26 cellular contexts compared by ENCODE assay signal in genomic region chr7:157794764-157795101, GRCh38.
"Had no signal": no experiment of that assay in that cellular context is flagged by ENCODE, and none has a peak within 500 bp of the region (broad histone marks: within the 10 kb centered on the region; RNA-seq: fewer than 3 reads in every experiment).

No MANE protein-coding gene starts in this region.

- H3K4me3 ChIP-seq: ascending aorta, body of pancreas had no signal

- H3K27ac Mint-ChIP-seq: activated B cell treated with CpG ODN at 0.5 μM for 24 hours; activated CD4-positive, alpha-beta T cell treated with anti-CD3 and anti-CD28 coated beads, Interleukin-2, amount 10 ng/mL, durations not matched to agents 24 days and 14 days; activated CD8-positive, alpha-beta memory T cell treated with anti-CD3 and anti-CD28 coated beads, Interleukin-2, amount 10 ng/mL, durations not matched to agents 7 days and 5 days; activated naive CD4-positive, alpha-beta T cell treated with anti-CD3 and anti-CD28 coated beads, Interleukin-2, amount 50 U/mL, for 24 hours; activated T-cell treated with anti-CD3 and anti-CD28 coated beads, Interleukin-2, amount 50 U/mL, for 24 hours; activated T-helper 1 cell treated with anti-CD3 and anti-CD28 coated beads, Interleukin-12 subunit alpha, Interleukin-12 subunit beta, Interleukin-2, Interleukin-4 antibody, amounts not matched to agents 30 ng/mL and 10 ng/mL and 1 ng/mL, durations not matched to agents 14 hours and 24 hours and 36 hours; T-helper 1 cell treated with Interleukin-12 subunit alpha and Interleukin-12 subunit beta and Interleukin-4 antibody, amounts not matched to agents 30 μg/mL and 1 μg/mL, for 36 hours had no signal

- DNase-seq: activated B cell treated with CpG ODN at 0.5 μM for 24 hours; activated CD4-positive, alpha-beta T cell treated with anti-CD3 and anti-CD28 coated beads for 1 hour; activated CD4-positive, alpha-beta T cell treated with anti-CD3 and anti-CD28 coated beads, Interleukin-2, amount 10 ng/mL, durations not matched to agents 24 days and 14 days; activated CD4-positive, alpha-beta T cell treated with anti-CD3 and anti-CD28 coated beads, Interleukin-2, amount 50 U/mL, for 48 hours; activated CD8-positive, alpha-beta memory T cell treated with anti-CD3 and anti-CD28 coated beads, Interleukin-2, amount 10 ng/mL, durations not matched to agents 7 days and 5 days; activated effector memory CD4-positive, alpha-beta T cell treated with Interleukin-2 at 50 U/mL for 16 hours; activated naive CD4-positive, alpha-beta T cell; activated T-cell treated with anti-CD3 and anti-CD28 coated beads, Interleukin-2, amount 50 U/mL, for 24 hours; body of pancreas; central memory CD4-positive, alpha-beta T cell; MV-4-11; NCI-H1092 treated with DMSO at 0.1 percent for 48 hours; NCI-H1417 treated with DMSO at 0.1 percent for 48 hours; NCI-H1694; NCI-H2029 treated with DMSO at 0.1 percent for 48 hours; NCI-H82; NK-92 treated with Interleukin-12 subunit alpha and Interleukin-12 subunit beta, amount 100 ng/mL, for 24 hours; SHP77 treated with DMSO at 0.1 percent for 48 hours; T-helper 9 cell had no signal

- FAIRE-seq: bronchial epithelial cell, RCC 7860 had no signal

- H3K9me3 ChIP-seq: ascending aorta, body of pancreas had no signal

- H3K4me3 Mint-ChIP-seq: activated B cell treated with CpG ODN at 0.5 μM for 24 hours; activated CD4-positive, alpha-beta T cell treated with anti-CD3 and anti-CD28 coated beads, Interleukin-2, amount 10 ng/mL, durations not matched to agents 24 days and 14 days; activated CD8-positive, alpha-beta memory T cell treated with anti-CD3 and anti-CD28 coated beads, Interleukin-2, amount 10 ng/mL, durations not matched to agents 7 days and 5 days; activated naive CD4-positive, alpha-beta T cell treated with anti-CD3 and anti-CD28 coated beads, Interleukin-2, amount 50 U/mL, for 24 hours; activated T-cell treated with anti-CD3 and anti-CD28 coated beads, Interleukin-2, amount 50 U/mL, for 24 hours; activated T-helper 1 cell treated with anti-CD3 and anti-CD28 coated beads, Interleukin-12 subunit alpha, Interleukin-12 subunit beta, Interleukin-2, Interleukin-4 antibody, amounts not matched to agents 30 ng/mL and 10 ng/mL and 1 ng/mL, durations not matched to agents 14 hours and 24 hours and 36 hours; T-helper 1 cell treated with Interleukin-12 subunit alpha and Interleukin-12 subunit beta and Interleukin-4 antibody, amounts not matched to agents 30 μg/mL and 1 μg/mL, for 36 hours had no signal

- H3K27me3 ChIP-seq: ascending aorta, body of pancreas had no signal

- H3K36me3 ChIP-seq: ascending aorta had no signal

- H3K27me3 Mint-ChIP-seq: activated B cell treated with CpG ODN at 0.5 μM for 24 hours; activated CD4-positive, alpha-beta T cell treated with anti-CD3 and anti-CD28 coated beads, Interleukin-2, amount 10 ng/mL, durations not matched to agents 24 days and 14 days; activated CD8-positive, alpha-beta memory T cell treated with anti-CD3 and anti-CD28 coated beads, Interleukin-2, amount 10 ng/mL, durations not matched to agents 7 days and 5 days; activated naive CD4-positive, alpha-beta T cell treated with anti-CD3 and anti-CD28 coated beads, Interleukin-2, amount 50 U/mL, for 24 hours had no signal

- ATAC-seq: activated CD8-positive, alpha-beta memory T cell treated with anti-CD3 and anti-CD28 coated beads, Interleukin-2, amount 10 ng/mL, durations not matched to agents 7 days and 5 days; body of pancreas had no signal

- H3K4me2 ChIP-seq: KMS-11 had no signal

- H3K9me3 Mint-ChIP-seq: activated CD4-positive, alpha-beta T cell treated with anti-CD3 and anti-CD28 coated beads, Interleukin-2, amount 10 ng/mL, durations not matched to agents 24 days and 14 days; activated naive CD4-positive, alpha-beta T cell treated with anti-CD3 and anti-CD28 coated beads, Interleukin-2, amount 50 U/mL, for 24 hours; activated T-cell treated with anti-CD3 and anti-CD28 coated beads, Interleukin-2, amount 50 U/mL, for 24 hours; activated T-helper 1 cell treated with anti-CD3 and anti-CD28 coated beads, Interleukin-12 subunit alpha, Interleukin-12 subunit beta, Interleukin-2, Interleukin-4 antibody, amounts not matched to agents 30 ng/mL and 10 ng/mL and 1 ng/mL, durations not matched to agents 14 hours and 24 hours and 36 hours; T-helper 1 cell treated with Interleukin-12 subunit alpha and Interleukin-12 subunit beta and Interleukin-4 antibody, amounts not matched to agents 30 μg/mL and 1 μg/mL, for 36 hours had no signal

- H3K4me1 Mint-ChIP-seq: activated B cell treated with CpG ODN at 0.5 μM for 24 hours; activated CD4-positive, alpha-beta T cell treated with anti-CD3 and anti-CD28 coated beads, Interleukin-2, amount 10 ng/mL, durations not matched to agents 24 days and 14 days; activated CD8-positive, alpha-beta memory T cell treated with anti-CD3 and anti-CD28 coated beads, Interleukin-2, amount 10 ng/mL, durations not matched to agents 7 days and 5 days had no signal

- H3K9ac ChIP-seq: KMS-11 had no signal

- H3K36me3 Mint-ChIP-seq: activated CD8-positive, alpha-beta memory T cell treated with anti-CD3 and anti-CD28 coated beads, Interleukin-2, amount 10 ng/mL, durations not matched to agents 7 days and 5 days; activated naive CD4-positive, alpha-beta T cell treated with anti-CD3 and anti-CD28 coated beads, Interleukin-2, amount 50 U/mL, for 24 hours had no signal

- H3K27ac ChIP-seq: ascending aorta, body of pancreas, KMS-11 had no signal

- H3K4me1 ChIP-seq: ascending aorta, body of pancreas had no signal
